ENCODE assay signal across 26 cellular contexts in genomic region chr9:135827301-135827700, GRCh38.
"Had no signal": no experiment of that assay in that cellular context is flagged by ENCODE, and none has a peak within 500 bp of the region (broad histone marks: within the 10 kb centered on the region; RNA-seq: fewer than 3 reads in every experiment).

No MANE protein-coding gene starts in this region.

- H3K27ac Mint-ChIP-seq: dendritic cell treated with granulocyte-macrophage colony-stimulating factor and Interleukin-4, amounts not matched to agents 40 ng/mL and 50 ng/mL, for 4 days; nephron; stimulated activated naive B cell treated with anti-CD40 and anti-IgM and Interleukin-4, amounts not matched to agents 10 μg/mL and 1 μg/mL and 100 μg/mL, for 72 hours; stimulated activated naive CD8-positive, alpha-beta T cell treated with anti-CD3 and anti-CD28 coated beads, Interleukin-15, Interleukin-2, amounts not matched to agents 100 ng/mL and 50 ng/mL, for 24 hours had no signal

- H3K36me3 ChIP-seq: ovary had no signal

- H3K4me1 Mint-ChIP-seq: endodermal cell, nephron had no signal

- H3K4me1 ChIP-seq: gastrocnemius medialis, right lobe of liver, suprapubic skin, transverse colon, vagina had no signal

- DNase-seq: effector CD8-positive, alpha-beta T cell; endodermal cell; foreskin fibroblast; gastrocnemius medialis; kidney; mesenchymal stem cell; midbrain; naive thymus-derived CD4-positive, alpha-beta T cell; nucleus accumbens; ovary; posterior cingulate gyrus; retina; right lobe of liver; small intestine; stimulated activated CD4-positive, alpha-beta T cell treated with anti-CD3 and anti-CD28 coated beads, Interleukin-15, amount 100 ng/mL, for 24 hours; stimulated activated CD4-positive, alpha-beta T cell treated with anti-CD3 and anti-CD28 coated beads, Interleukin-2, amount 100 ng/mL, for 48 hours; stimulated activated naive B cell treated with anti-CD40 and anti-IgM and Interleukin-4, amounts not matched to agents 10 μg/mL and 1 μg/mL and 100 μg/mL, for 72 hours; transverse colon had no signal

- H3K27me3 Mint-ChIP-seq: dendritic cell treated with granulocyte-macrophage colony-stimulating factor and Interleukin-4, amounts not matched to agents 40 ng/mL and 50 ng/mL, for 4 days; naive thymus-derived CD4-positive, alpha-beta T cell; stimulated activated naive B cell treated with anti-CD40 and anti-IgM and Interleukin-4, amounts not matched to agents 10 μg/mL and 1 μg/mL and 100 μg/mL, for 72 hours; stimulated activated naive CD8-positive, alpha-beta T cell treated with anti-CD3 and anti-CD28 coated beads, Interleukin-15, Interleukin-2, amounts not matched to agents 100 ng/mL and 50 ng/mL, for 24 hours had no signal

- H3K27ac ChIP-seq: epithelial cell of prostate, gastrocnemius medialis, hepatocyte, ovary, right lobe of liver, suprapubic skin, transverse colon, vagina had no signal

- H3K9me3 Mint-ChIP-seq: dendritic cell treated with granulocyte-macrophage colony-stimulating factor and Interleukin-4, amounts not matched to agents 40 ng/mL and 50 ng/mL, for 4 days; endodermal cell had no signal

- H3K4me2 ChIP-seq: hepatocyte had no signal

- H3K9me3 ChIP-seq: gastrocnemius medialis, right lobe of liver, suprapubic skin, transverse colon, vagina had no signal

- H3K27me3 ChIP-seq: gastrocnemius medialis, hepatocyte, ovary, right lobe of liver, suprapubic skin, transverse colon, vagina had no signal

- H2AFZ ChIP-seq: hepatocyte had no signal

- H3K4me3 Mint-ChIP-seq: dendritic cell treated with granulocyte-macrophage colony-stimulating factor and Interleukin-4, amounts not matched to agents 40 ng/mL and 50 ng/mL, for 4 days; endodermal cell; naive thymus-derived CD4-positive, alpha-beta T cell; nephron; stimulated activated naive B cell treated with anti-CD40 and anti-IgM and Interleukin-4, amounts not matched to agents 10 μg/mL and 1 μg/mL and 100 μg/mL, for 72 hours; stimulated activated naive CD8-positive, alpha-beta T cell treated with anti-CD3 and anti-CD28 coated beads, Interleukin-15, Interleukin-2, amounts not matched to agents 100 ng/mL and 50 ng/mL, for 24 hours had no signal

- H3K4me3 ChIP-seq: gastrocnemius medialis, hepatocyte, ovary, right lobe of liver, suprapubic skin, transverse colon, vagina had no signal

- ATAC-seq: gastrocnemius medialis; left lobe of liver; naive thymus-derived CD4-positive, alpha-beta T cell; right lobe of liver; stimulated activated naive B cell treated with anti-CD40 and anti-IgM and Interleukin-4, amounts not matched to agents 10 μg/mL and 1 μg/mL and 100 μg/mL, for 72 hours had no signal
